In genomic region chr18:13658444-13659204, GRCh38 we compare ENCODE assay signal across 17 cellular contexts.
A peak's percentile ranks its signal among the peaks of the same experiment; 100 is the strongest.
DNase-seq lines count a peak whose midpoint lies in the region; ATAC-seq, FAIRE-seq and TF ChIP-seq lines count a peak whose summit lies in the region.
"Had no signal": no experiment of that assay in that cellular context is flagged by ENCODE, and none has a peak within 500 bp of the region (broad histone marks: within the 10 kb centered on the region; RNA-seq: fewer than 3 reads in every experiment).

No MANE protein-coding gene starts in this region.

- H3K4me3 ChIP-seq in cardiac muscle cell: no peak overlapping the region
- no peak overlapping the region for H3K4me3 ChIP-seq in K562
- H3K4me3 ChIP-seq in liver (ENCODE audit: low read depth in 1 of 3, low read length in 3 of 3): no peak overlapping the region
- H3K4me3 ChIP-seq: HAP-1 had no signal

- H3K4me1 ChIP-seq in cardiac muscle cell (ENCODE audit: low read depth) (peaks cover 32% of the 10 kb centered on the region), K562 (replicated peaks in 1 of 2; ENCODE audit: control insufficient read depth in 2 of 2, insufficient read depth in 2 of 2, low read length in 2 of 2) (peaks cover 0 to 4% of the 10 kb centered on the region in 2 experiments; a peak in 1 of 5 replicates), liver (ENCODE audit: control insufficient read depth in 4 of 4, insufficient read depth in 4 of 4, low read length in 3 of 4) (no peaks in the 10 kb centered on the region)
- H3K4me1 ChIP-seq: HAP-1 had no signal

- TF ChIP-seq EP300 in K562 (IDR thresholded peaks at IDR 0.05; ENCODE audit: low read length): no peak

- intact Hi-C loops in left cardiac atrium (cut with DNase I) (no loop called here), K562 (cut with micrococcal nuclease) (no loop called here), posterior cingulate gyrus (cut with DNase I) (no loop called here)

- in situ Hi-C loops in K562 (cut with MboI): no loop called here

- no peaks in the 10 kb centered on the region for H3K9me3 ChIP-seq in cardiac muscle cell (ENCODE audit: low read depth)
- H3K9me3 ChIP-seq in K562 (replicated peaks; ENCODE audit: control insufficient read depth, insufficient read depth, low read depth, low read length): no peaks in the 10 kb centered on the region
- no peaks in the 10 kb centered on the region for H3K9me3 ChIP-seq in liver (ENCODE audit: control insufficient read depth in 4 of 4, low read length in 3 of 4)
- H3K9me3 ChIP-seq: HAP-1 had no signal

- no peak for ATAC-seq in left cardiac atrium
- ATAC-seq in K562: peak; percentile 26; the same call in 2 of the 3 replicates
- ATAC-seq in omental fat pad (ENCODE audit: low FRiP score): no peak

- 81% methylated on average over 8 of the region's 8 CpGs for WGBS in K562 (ENCODE audit: insufficient coverage, low coverage, missing lambda C conversion rate)
- 86% methylated on average over 8 of the region's 8 CpGs for WGBS in liver

- H3K36me3 ChIP-seq in cardiac muscle cell: peaks cover 3% of the 10 kb centered on the region
- peaks cover 13% of the 10 kb centered on the region; the same call in 2 of the 3 replicates for H3K36me3 ChIP-seq in K562 (ENCODE audit: control insufficient read depth, insufficient read depth, low read length)
- no peaks in the 10 kb centered on the region for H3K36me3 ChIP-seq in liver (ENCODE audit: control insufficient read depth in 4 of 4, insufficient read depth in 3 of 4, low read depth in 1 of 4, low read length in 3 of 4)
- H3K36me3 ChIP-seq: HAP-1 had no signal

- H4K20me1 ChIP-seq in K562 (replicated peaks; ENCODE audit: control insufficient read depth, insufficient read depth, low read length): no peaks in the 10 kb centered on the region

- CTCF ChIA-PET in K562 (lab: Yijun Ruan, JAX; ENCODE audit: low intra/inter-chr PET ratio): interaction anchor here (0.6 kb wide), 1 partner anchor 142 kb away, joined by 3 read pairs; no protein-coding TSS in a partner anchor

- no peak for DNase-seq in cardiac muscle cell (ENCODE audit: low read depth in 1 of 2, low spot score in 1 of 2)
- DNase-seq in left cardiac atrium: no peak
- no peak for DNase-seq in K562 (ENCODE audit: extremely low read depth in 1 of 4, low spot score in 3 of 4)
- no peak for DNase-seq in urothelium cell line (ENCODE audit: low spot score)
- no peak for DNase-seq in GDM1 (lab: John Stamatoyannopoulos, UW)
- no peak for DNase-seq in posterior cingulate gyrus
- DNase-seq in omental fat pad (ENCODE audit: low spot score): no peak
- DNase-seq: COR-L47; DMS153; NCI-H1048; NCI-H226; NCI-H526 treated with DMSO at 0.1 percent for 48 hours; NK-92 treated with Interleukin-12 subunit alpha and Interleukin-12 subunit beta, amount 100 ng/mL, for 24 hours had no signal

- H3K27me3 ChIP-seq in cardiac muscle cell (no peaks in the 10 kb centered on the region), K562 (ENCODE audit: control insufficient read depth in 2 of 2, insufficient read depth in 2 of 2, low read length in 2 of 2) (peaks cover 3 to 9% of the 10 kb centered on the region in 2 experiments; a peak in 2 of 5 replicates), liver (ENCODE audit: control insufficient read depth in 4 of 4, insufficient read depth in 4 of 4, low read length in 3 of 4) (no peaks in the 10 kb centered on the region)

- H3K9ac ChIP-seq in K562 (ENCODE audit: insufficient read depth in 1 of 2, low read depth in 2 of 2, low read length in 2 of 2) (no peak overlapping the region; a peak in 1 of 4 replicates), liver (ENCODE audit: low read depth in 1 of 2, low read length in 2 of 2) (no peak overlapping the region)

- TF ChIP-seq CTCF in cardiac muscle cell (IDR thresholded peaks at IDR 0.05; ENCODE audit: low read depth, low read length) (no peak), K562 (IDR thresholded peaks at IDR 0.05 in 2 of 3, conservative IDR thresholded peaks at IDR 0.05 in 1 of 3; ENCODE audit: insufficient read depth in 2 of 3, low read depth in 1 of 3, low read length in 3 of 3) (no peak), liver (IDR thresholded peaks at IDR 0.05; ENCODE audit: low read depth, low read length, missing input control) (no peak), omental fat pad (IDR thresholded peaks at IDR 0.05) (no peak)

- FAIRE-seq in K562 (lab: Jason Lieb, UNC) (no peak), urothelium cell line (lab: Jason Lieb, UNC) (peak; percentile 92)
- FAIRE-seq: A204.1 had no signal

- POLR2A ChIA-PET in K562 (lab: Yijun Ruan, JAX): no interaction called here

- no peak overlapping the region for H2AFZ ChIP-seq in K562 (ENCODE audit: low read depth, low read length)

- no TSS peak for BruUV-seq in K562 (replicated peaks; lab: Mats Ljungman, UMichigan)

- H3K9me1 ChIP-seq in K562 (ENCODE audit: control insufficient read depth, insufficient read depth, low read length): no peaks in the 10 kb centered on the region

- H3K79me2 ChIP-seq in K562 (ENCODE audit: control insufficient read depth, insufficient read depth, low read length): no peaks in the 10 kb centered on the region

- H3K27ac ChIP-seq in cardiac muscle cell (peak overlapping the region; percentile 67), K562 (ENCODE audit: extremely low read depth, low read depth, low read length) (no peak overlapping the region), liver (ENCODE audit: low read depth in 1 of 2, low read length in 2 of 2) (no peak overlapping the region)
- H3K27ac ChIP-seq: C4-2B had no signal

- TF ChIP-seq RAD21 in K562 (CRISPR knock-in tag; conservative IDR thresholded peaks at IDR 0.05 in 1 of 2, IDR thresholded peaks at IDR 0.05 in 1 of 2) (no peak), liver (IDR thresholded peaks at IDR 0.05) (no peak)

- H3K4me2 ChIP-seq in K562 (ENCODE audit: insufficient read depth, low read length): no peak overlapping the region

- no peak for TF ChIP-seq POLR2A in K562 (conservative IDR thresholded peaks at IDR 0.05)

TF ChIP-seq in K562, 482 proteins besides CTCF, POLR2A, EP300 and RAD21:
- TF ChIP-seq POLR2AphosphoS2 (IDR thresholded peaks at IDR 0.05; ENCODE audit: low read length) (peak; percentile 53; the same call in 1 of the 2 replicates), ZNF655 (CRISPR knock-in tag; IDR thresholded peaks at IDR 0.05) (no peak)
TF ChIP-seq in K562: peak in this region for 1.

TF ChIP-seq in liver, 16 proteins besides CTCF, POLR2A, EP300 and RAD21:
- TF ChIP-seq FOXA2 (IDR thresholded peaks at IDR 0.05) (no peak), NR2F2 (IDR thresholded peaks at IDR 0.05) (peak; percentile 79), ZBTB33 (IDR thresholded peaks at IDR 0.05) (no peak), SP1 (IDR thresholded peaks at IDR 0.05) (peak; percentile 15)
